ENCODE assay signal across 22 cellular contexts in genomic region chr1:6762060-6762459, GRCh38. TPM values are rescaled to one million over a fixed set of nuclear protein-coding genes. Genes with fewer than 3 reads are reported as not detected.
DNase-seq lines count a peak whose midpoint lies in the region; ATAC-seq and TF ChIP-seq lines count a peak whose summit lies in the region.
"Had no signal": no experiment of that assay in that cellular context is flagged by ENCODE, and none has a peak within 500 bp of the region (broad histone marks: within the 10 kb centered on the region; RNA-seq: fewer than 3 reads in every experiment).

No MANE protein-coding gene starts in this region.

- H3K36me3 ChIP-seq in right lobe of liver (no peaks in the 10 kb centered on the region), colonic mucosa (no peaks in the 10 kb centered on the region)
- H3K36me3 ChIP-seq: SJCRH30 had no signal

- H3K9me3 Mint-ChIP-seq in stimulated activated naive CD8-positive, alpha-beta T cell treated with anti-CD3 and anti-CD28 coated beads, Interleukin-15, amount 100 ng/mL, for 72 hours = no peaks in the 10 kb centered on the region
- H3K9me3 Mint-ChIP-seq: CD4-positive, alpha-beta T cell; H9 had no signal

- peak; percentile 32 for ATAC-seq in stimulated activated naive CD8-positive, alpha-beta T cell treated with anti-CD3 and anti-CD28 coated beads, Interleukin-15, Interleukin-2, amounts not matched to agents 100 U/mL and 50 U/mL, for 24 hours
- no peak for ATAC-seq in stimulated activated naive CD8-positive, alpha-beta T cell treated with anti-CD3 and anti-CD28 coated beads, Interleukin-15, amount 100 ng/mL, for 72 hours
- peak; percentile 81 to 93 (median 86) for ATAC-seq in right lobe of liver
- ATAC-seq: GM12878 had no signal

- no peaks in the 10 kb centered on the region for H3K4me1 Mint-ChIP-seq in stimulated activated naive CD8-positive, alpha-beta T cell treated with anti-CD3 and anti-CD28 coated beads, Interleukin-15, amount 100 ng/mL, for 72 hours
- H3K4me1 Mint-ChIP-seq: H9 had no signal

- no peak for TF ChIP-seq POLR2A in right lobe of liver (IDR thresholded peaks at IDR 0.05)

- H3K27ac ChIP-seq in epithelial cell of prostate (no peak overlapping the region), right lobe of liver (peak overlapping the region in 1 of 3 donors; percentile 62), colonic mucosa (no peak overlapping the region)
- H3K27ac ChIP-seq: SJCRH30 had no signal

- no peak for DNase-seq in stimulated activated naive CD8-positive, alpha-beta T cell treated with anti-CD3 and anti-CD28 coated beads, Interleukin-15, Interleukin-2, amounts not matched to agents 100 U/mL and 50 U/mL, for 24 hours
- no peak for DNase-seq in stimulated activated naive CD8-positive, alpha-beta T cell treated with anti-CD3 and anti-CD28 coated beads, Interleukin-15, amount 100 ng/mL, for 72 hours
- DNase-seq in epithelial cell of prostate (ENCODE audit: low read depth, low spot score) (peak; percentile 50), right lobe of liver (peak in 1 of 3 donors; percentile 52), colonic mucosa (no peak), putamen (ENCODE audit: low spot score) (no peak), GF-D8 (lab: John Stamatoyannopoulos, UW) (no peak), NCI-H524 (lab: John Stamatoyannopoulos, UW) (no peak)
- DNase-seq: CD4-positive, alpha-beta T cell; DMS153; GDM1; H9; Kasumi-1; MM.1S; NCI-H1092; NCI-H1436 treated with DMSO at 0.1 percent for 48 hours; NCI-H2081; NCI-H2171 treated with DMSO at 0.1 percent for 48 hours; NCI-H748 treated with DMSO at 0.1 percent for 48 hours; SJCRH30 had no signal

- no peak overlapping the region for H3K4me3 Mint-ChIP-seq in stimulated activated naive CD8-positive, alpha-beta T cell treated with anti-CD3 and anti-CD28 coated beads, Interleukin-15, amount 100 ng/mL, for 72 hours
- H3K4me3 Mint-ChIP-seq: CD4-positive, alpha-beta T cell; H9; IgD-negative memory B cell had no signal

- no peak overlapping the region for H3K9ac ChIP-seq in colonic mucosa (ENCODE audit: low read depth in 2 of 2, low read length in 2 of 2)

- no peaks in the 10 kb centered on the region for H3K9me3 ChIP-seq in right lobe of liver
- no peaks in the 10 kb centered on the region for H3K9me3 ChIP-seq in colonic mucosa
- H3K9me3 ChIP-seq: SJCRH30 had no signal

- peak overlapping the region in 1 of 2 donors; percentile 12 for H3K27ac Mint-ChIP-seq in stimulated activated naive CD8-positive, alpha-beta T cell treated with anti-CD3 and anti-CD28 coated beads, Interleukin-15, amount 100 ng/mL, for 72 hours
- H3K27ac Mint-ChIP-seq: CD4-positive, alpha-beta T cell; H9 had no signal

- H3K4me1 ChIP-seq in right lobe of liver (peaks cover 0 to 12% (median 0%) of the 10 kb centered on the region in 4 donors), colonic mucosa (no peaks in the 10 kb centered on the region)
- H3K4me1 ChIP-seq: SJCRH30 had no signal

- intact Hi-C loops in right lobe of liver (cut with DNase I) = no loop called here
- intact Hi-C loops in colonic mucosa (cut with DNase I) = no loop called here

- WGBS in right lobe of liver (ENCODE audit: insufficient coverage, low coverage, low lambda C conversion rate, missing lambda C conversion rate) = 33% methylated on average over 6 of the region's 6 CpGs

- H3K27me3 Mint-ChIP-seq in stimulated activated naive CD8-positive, alpha-beta T cell treated with anti-CD3 and anti-CD28 coated beads, Interleukin-15, amount 100 ng/mL, for 72 hours = peaks cover 11% of the 10 kb centered on the region
- H3K27me3 Mint-ChIP-seq: IgD-negative memory B cell had no signal

- H3K4me3 ChIP-seq in right lobe of liver = no peak overlapping the region
- H3K4me3 ChIP-seq in colonic mucosa = no peak overlapping the region
- H3K4me3 ChIP-seq: GM12878, SJCRH30 had no signal

- TF ChIP-seq CTCF in right lobe of liver (IDR thresholded peaks at IDR 0.05) (no peak), colonic mucosa (IDR thresholded peaks at IDR 0.05) (no peak)

- no peaks in the 10 kb centered on the region for H3K27me3 ChIP-seq in right lobe of liver
- H3K27me3 ChIP-seq in colonic mucosa = no peaks in the 10 kb centered on the region

RNA-seq across cellular contexts. Expression of gene CAMTA1, which starts 23.2 kb away (rescaled TPM):
- 10 to 100 TPM; 32.3 to 49.4 (median 37.2) TPM for total RNA-seq in right lobe of liver
- total RNA-seq in colonic mucosa = 10 to 100 TPM; 76.8 to 92.8 TPM
